ENCODE assay signal across 32 cellular contexts in the genomic region with DNA sequence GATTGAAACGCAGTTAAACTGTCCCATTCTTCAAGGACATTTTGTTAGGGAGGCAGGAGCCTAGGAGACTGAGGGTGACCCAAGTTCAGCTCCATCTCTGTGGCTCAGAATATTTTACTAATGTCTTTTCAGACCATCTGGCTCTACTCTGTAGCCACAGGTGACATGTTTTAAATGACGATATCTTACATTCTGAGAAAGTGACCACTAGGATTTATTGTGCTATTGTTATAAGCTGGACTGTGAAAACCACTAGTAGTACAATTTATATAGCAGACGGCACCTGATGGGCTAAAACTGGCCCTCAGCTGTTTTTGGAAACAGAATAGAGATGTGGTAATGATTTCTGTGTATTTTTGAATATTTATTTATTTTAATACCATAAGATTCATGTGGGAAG.
"Had no signal": no experiment of that assay in that cellular context is flagged by ENCODE, and none has a peak within 500 bp of the region (broad histone marks: within the 10 kb centered on the region; RNA-seq: fewer than 3 reads in every experiment).

No MANE protein-coding gene starts in this region.

- H3K9me3 Mint-ChIP-seq: activated B cell treated with CpG ODN at 0.5 μM for 24 hours; activated CD8-positive, alpha-beta T cell treated with anti-CD3 and anti-CD28 coated beads for 36 hours; activated T-cell treated with anti-CD3 and anti-CD28 coated beads, Interleukin-2, amount 50 U/mL, for 4 hours; activated T-helper 17 cell treated with anti-CD3 and anti-CD28 coated beads, Interleukin-2, amount 50 U/mL, for 72 hours; dendritic cell treated with granulocyte-macrophage colony-stimulating factor and Interleukin-4, amounts not matched to agents 40 ng/mL and 50 ng/mL, for 4 days; effector memory CD8-positive, alpha-beta T cell; T-helper 2 cell treated with Interferon-gamma antibody and Interleukin-4, amounts not matched to agents 5 μg/mL and 100 μg/mL, for 36 hours had no signal

- H3K27me3 ChIP-seq: body of pancreas, cardiac muscle cell, gastroesophageal sphincter had no signal

- H3K36me3 ChIP-seq: cardiac muscle cell, gastroesophageal sphincter, WERI-Rb-1 had no signal

- H3K27ac Mint-ChIP-seq: activated B cell treated with CpG ODN at 0.5 μM for 24 hours; activated CD8-positive, alpha-beta T cell treated with anti-CD3 and anti-CD28 coated beads for 36 hours; activated naive CD8-positive, alpha-beta T cell; activated T-helper 17 cell treated with anti-CD3 and anti-CD28 coated beads, Interleukin-2, amount 50 U/mL, for 72 hours; dendritic cell treated with granulocyte-macrophage colony-stimulating factor and Interleukin-4, amounts not matched to agents 40 ng/mL and 50 ng/mL, for 4 days; T-helper 2 cell treated with Interferon-gamma antibody and Interleukin-4, amounts not matched to agents 5 μg/mL and 100 μg/mL, for 36 hours had no signal

- H3K4me3 Mint-ChIP-seq: activated B cell treated with CpG ODN at 0.5 μM for 24 hours; activated CD8-positive, alpha-beta T cell treated with anti-CD3 and anti-CD28 coated beads for 36 hours; activated naive CD8-positive, alpha-beta T cell; activated T-cell treated with anti-CD3 and anti-CD28 coated beads, Interleukin-2, amount 50 U/mL, for 4 hours; dendritic cell treated with granulocyte-macrophage colony-stimulating factor and Interleukin-4, amounts not matched to agents 40 ng/mL and 50 ng/mL, for 4 days; effector memory CD8-positive, alpha-beta T cell; T-helper 17 cell; T-helper 2 cell treated with Interferon-gamma antibody and Interleukin-4, amounts not matched to agents 5 μg/mL and 100 μg/mL, for 36 hours had no signal

- H3K4me3 ChIP-seq: body of pancreas, cardiac muscle cell, coronary artery, gastroesophageal sphincter had no signal

- ATAC-seq: activated CD4-positive, CD25-positive, alpha-beta regulatory T cell treated with anti-CD3 and anti-CD28 coated beads, Interleukin-2, amount 50 U/mL, for 24 hours; activated CD8-positive, alpha-beta T cell treated with anti-CD3 and anti-CD28 coated beads for 36 hours; activated T-cell treated with anti-CD3 and anti-CD28 coated beads, Interleukin-2, amount 50 U/mL, for 4 hours; activated T-helper 17 cell treated with anti-CD3 and anti-CD28 coated beads, Interleukin-2, amount 50 U/mL, for 72 hours; body of pancreas; effector memory CD8-positive, alpha-beta T cell; esophagus mucosa; gastroesophageal sphincter; T-helper 17 cell had no signal

- H3K27ac ChIP-seq: body of pancreas, cardiac muscle cell, coronary artery, gastroesophageal sphincter, WERI-Rb-1 had no signal

- H3K9me3 ChIP-seq: body of pancreas, gastroesophageal sphincter had no signal

- H3K27me3 Mint-ChIP-seq: activated CD8-positive, alpha-beta T cell treated with anti-CD3 and anti-CD28 coated beads for 36 hours; activated naive CD8-positive, alpha-beta T cell; activated T-helper 17 cell treated with anti-CD3 and anti-CD28 coated beads, Interleukin-2, amount 50 U/mL, for 72 hours; effector memory CD8-positive, alpha-beta T cell; T-helper 17 cell had no signal

- H3K4me1 ChIP-seq: body of pancreas, gastroesophageal sphincter had no signal

- DNase-seq: activated B cell treated with CpG ODN at 0.5 μM for 24 hours; activated CD4-positive, alpha-beta T cell treated with anti-CD3 and anti-CD28 coated beads for 48 hours; activated CD4-positive, alpha-beta T cell treated with anti-CD3 and anti-CD28 coated beads, Interleukin-2, amount 50 U/mL, for 1 hour; activated CD4-positive, alpha-beta T cell treated with anti-CD3 and anti-CD28 coated beads, Interleukin-2, amount 50 U/mL, for 48 hours; activated CD8-positive, alpha-beta memory T cell treated with anti-CD3 and anti-CD28 coated beads for 24 hours; activated CD8-positive, alpha-beta T cell treated with anti-CD3 and anti-CD28 coated beads for 36 hours; activated effector memory CD4-positive, alpha-beta T cell treated with Interleukin-2 at 50 U/mL for 16 hours; activated gamma-delta T cell treated with Interleukin-2 at 50 U/mL for 16 hours; activated naive CD4-positive, alpha-beta T cell treated with anti-CD3 and anti-CD28 coated beads, Interleukin-2, amount 50 U/mL, for 16 hours; activated naive CD4-positive, alpha-beta T cell treated with Interleukin-2 at 50 U/mL for 16 hours; activated T-cell treated with anti-CD3 and anti-CD28 coated beads, Interleukin-2, amount 50 U/mL, for 4 hours; amygdala; aorta; body of pancreas; central memory CD4-positive, alpha-beta T cell; cerebellar nuclear complex; effector CD4-positive, alpha-beta T cell; effector memory CD8-positive, alpha-beta T cell; foreskin melanocyte; T-helper 1 cell; T-helper 17 cell; T1000; WERI-Rb-1 had no signal
